25 cellular contexts compared by ENCODE assay signal in genomic region chr1:216927111-216927510, GRCh38.
"Had no signal": no experiment of that assay in that cellular context is flagged by ENCODE, and none has a peak within 500 bp of the region (broad histone marks: within the 10 kb centered on the region; RNA-seq: fewer than 3 reads in every experiment).

No MANE protein-coding gene starts in this region.

- H3K27ac ChIP-seq: SK-N-MC had no signal

- H3K27me3 Mint-ChIP-seq: activated CD8-positive, alpha-beta T cell treated with anti-CD3 and anti-CD28 coated beads for 36 hours; activated naive CD8-positive, alpha-beta T cell treated with anti-CD3 and anti-CD28 coated beads, Interleukin-2, amount 50 U/mL, for 24 hours; T-cell had no signal

- H3K4me3 ChIP-seq: SK-N-MC had no signal

- H3K27ac Mint-ChIP-seq: activated CD8-positive, alpha-beta T cell treated with anti-CD3 and anti-CD28 coated beads for 36 hours; activated naive CD4-positive, alpha-beta T cell treated with anti-CD3 and anti-CD28 coated beads, Interleukin-2, amount 50 U/mL, for 72 hours; activated naive CD8-positive, alpha-beta T cell treated with anti-CD3 and anti-CD28 coated beads, Interleukin-2, amount 50 U/mL, for 24 hours; T-cell had no signal

- DNase-seq: activated CD4-positive, CD25-positive, alpha-beta regulatory T cell; activated CD8-positive, alpha-beta memory T cell treated with anti-CD3 and anti-CD28 coated beads, Interleukin-2, amount 50 U/mL, for 4 hours; activated CD8-positive, alpha-beta T cell treated with anti-CD3 and anti-CD28 coated beads for 36 hours; activated effector memory CD4-positive, alpha-beta T cell treated with Interleukin-2 at 50 U/mL for 16 hours; activated naive CD4-positive, alpha-beta T cell; activated naive CD8-positive, alpha-beta T cell treated with anti-CD3 and anti-CD28 coated beads, Interleukin-2, amount 50 U/mL, for 24 hours; amniotic stem cell; Kasumi-1; KBM-7; NCI-H1092; NCI-H1930; NCI-H2107; NCI-H2171 treated with DMSO at 0.1 percent for 48 hours; NCI-H226; NCI-H526; NCI-H774; OCI-M1; RPMI8226; T-cell; T-helper 2 cell; T1000 had no signal

- H3K4me1 Mint-ChIP-seq: activated naive CD8-positive, alpha-beta T cell treated with anti-CD3 and anti-CD28 coated beads, Interleukin-2, amount 50 U/mL, for 24 hours; T-cell had no signal

- H3K36me3 Mint-ChIP-seq: activated naive CD4-positive, alpha-beta T cell treated with anti-CD3 and anti-CD28 coated beads, Interleukin-2, amount 50 U/mL, for 72 hours; T-cell had no signal

- H3K9me3 Mint-ChIP-seq: activated CD8-positive, alpha-beta T cell treated with anti-CD3 and anti-CD28 coated beads for 36 hours; activated naive CD8-positive, alpha-beta T cell treated with anti-CD3 and anti-CD28 coated beads, Interleukin-2, amount 50 U/mL, for 24 hours had no signal

- H3K4me3 Mint-ChIP-seq: activated CD8-positive, alpha-beta T cell treated with anti-CD3 and anti-CD28 coated beads for 36 hours; activated naive CD8-positive, alpha-beta T cell treated with anti-CD3 and anti-CD28 coated beads, Interleukin-2, amount 50 U/mL, for 24 hours; T-cell had no signal

- ATAC-seq: activated CD8-positive, alpha-beta T cell treated with anti-CD3 and anti-CD28 coated beads for 36 hours; activated naive CD4-positive, alpha-beta T cell treated with anti-CD3 and anti-CD28 coated beads, Interleukin-2, amount 50 U/mL, for 72 hours; activated naive CD8-positive, alpha-beta T cell treated with anti-CD3 and anti-CD28 coated beads, Interleukin-2, amount 50 U/mL, for 24 hours; Panc1; Right ventricle myocardium inferior; T-cell had no signal
